9 cellular contexts compared by ENCODE assay signal in genomic region chr2:12721571-12722444, GRCh38. TPM values are rescaled to one million over a fixed set of nuclear protein-coding genes. Genes with fewer than 3 reads are reported as not detected.
DNase-seq lines count a peak whose midpoint lies in the region; ATAC-seq and TF ChIP-seq lines count a peak whose summit lies in the region.
"Had no signal": no experiment of that assay in that cellular context is flagged by ENCODE, and none has a peak within 500 bp of the region (broad histone marks: within the 10 kb centered on the region; RNA-seq: fewer than 3 reads in every experiment).

No MANE protein-coding gene starts in this region.

- no peak for TF ChIP-seq POLR2A in suprapubic skin (IDR thresholded peaks at IDR 0.05)

- H3K36me3 Mint-ChIP-seq in immature natural killer cell, result peaks cover 12 to 30% (median 21%) of the 10 kb centered on the region in 3 donors

- peak; percentile 49 for DNase-seq in activated CD8-positive, alpha-beta memory T cell treated with anti-CD3 and anti-CD28 coated beads for 24 hours
- no peak for DNase-seq in activated CD8-positive, alpha-beta memory T cell treated with anti-CD3 and anti-CD28 coated beads, Interleukin-2, amount 50 U/mL, for 4 hours
- peak; percentile 34 to 45 for DNase-seq in activated T-cell treated with anti-CD3 and anti-CD28 coated beads, Interleukin-2, amount 50 U/mL, for 48 hours
- DNase-seq in immature natural killer cell, result no peak
- DNase-seq in suprapubic skin (ENCODE audit: low spot score in 2 of 2), result no peak
- DNase-seq in NCI-H510A (lab: John Stamatoyannopoulos, UW), result no peak
- DNase-seq in DMS153 (lab: John Stamatoyannopoulos, UW), result no peak

- peak overlapping the region; percentile 73 to 96 (median 86) for H3K27ac Mint-ChIP-seq in immature natural killer cell

- H3K4me3 ChIP-seq in suprapubic skin, result peak overlapping the region; percentile 65

- ATAC-seq in HG02623 (IDR thresholded peaks at IDR 0.05; ENCODE audit: unreplicated experiment), result no peak

- peaks cover 5 to 19% (median 6%) of the 10 kb centered on the region in 3 donors for H3K27me3 Mint-ChIP-seq in immature natural killer cell (ENCODE audit: low read depth in 3 of 3)

- H3K9me3 ChIP-seq in suprapubic skin, result no peaks in the 10 kb centered on the region

- WGBS in suprapubic skin, result 64% methylated on average over 14 of the region's 14 CpGs

- H3K27me3 ChIP-seq in suprapubic skin, result peaks cover 7% of the 10 kb centered on the region

- no peak for TF ChIP-seq EP300 in suprapubic skin (IDR thresholded peaks at IDR 0.05)

- peaks cover 6% of the 10 kb centered on the region for H3K36me3 ChIP-seq in suprapubic skin

- no peaks in the 10 kb centered on the region for H3K9me3 Mint-ChIP-seq in immature natural killer cell

- H3K27ac ChIP-seq in suprapubic skin, result no peak overlapping the region
- H3K27ac ChIP-seq: HL-60 had no signal

- H3K4me1 ChIP-seq in suprapubic skin, result peaks cover 43% of the 10 kb centered on the region

- TF ChIP-seq CTCF in suprapubic skin (IDR thresholded peaks at IDR 0.05), result no peak

- peaks cover 79 to 82% of the 10 kb centered on the region in 2 donors for H3K4me1 Mint-ChIP-seq in immature natural killer cell

- peak overlapping the region; percentile 94 to 100 (median 99) for H3K4me3 Mint-ChIP-seq in immature natural killer cell

RNA-seq across cellular contexts. Expression of gene TRIB2, which starts 5.1 kb away (rescaled TPM):
- 10 to 100 TPM; 40.7 to 82.6 (median 44.5) TPM for polyA plus RNA-seq in immature natural killer cell
- 10 to 100 TPM; 29.7 to 61.3 (median 40.6) TPM for total RNA-seq in suprapubic skin

Comparison
In these comparisons a context has a peak if more than half of its experiments do, and no peak if none do; other contexts are left out.
1. DNase-seq: peak in activated CD8-positive, alpha-beta memory T cell treated with anti-CD3 and anti-CD28 coated beads for 24 hours (single experiment) and activated T-cell treated with anti-CD3 and anti-CD28 coated beads, Interleukin-2, amount 50 U/mL, for 48 hours (2 of 2); none in activated CD8-positive, alpha-beta memory T cell treated with anti-CD3 and anti-CD28 coated beads, Interleukin-2, amount 50 U/mL, for 4 hours (single experiment), immature natural killer cell (0 of 3), suprapubic skin (0 of 2), NCI-H510A (single experiment) and DMS153 (single experiment).